ENCODE assay signal across 12 cellular contexts in the genomic region with DNA sequence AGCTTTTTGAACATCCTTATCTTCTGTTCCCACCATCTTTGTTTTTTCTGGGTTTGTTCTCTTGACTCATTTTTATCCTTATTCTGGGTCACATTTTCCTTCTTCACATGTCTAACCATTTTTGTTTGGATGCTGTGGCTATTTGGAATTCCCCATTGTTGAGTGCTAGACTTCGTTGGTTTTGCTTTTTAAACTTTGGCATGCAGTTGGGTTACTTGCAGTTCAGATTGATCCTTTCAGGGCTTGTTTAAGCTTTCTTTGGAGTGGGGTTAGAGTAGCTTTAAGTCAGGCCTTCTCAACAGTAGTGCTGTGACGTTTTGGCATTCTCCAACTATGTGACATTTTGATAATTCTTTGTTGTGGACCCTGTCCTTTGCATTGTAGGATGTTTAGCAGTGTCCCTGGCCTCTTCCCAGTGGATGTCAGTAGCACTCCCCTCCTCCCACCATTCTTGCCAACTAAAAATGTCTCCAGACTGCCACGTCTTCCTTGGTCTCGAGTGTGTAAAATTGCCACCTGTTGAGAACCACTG. TPM values are rescaled to one million over a fixed set of nuclear protein-coding genes. Genes with fewer than 3 reads are reported as not detected.
DNase-seq lines count a peak whose midpoint lies in the region; ATAC-seq and TF ChIP-seq lines count a peak whose summit lies in the region.
"Had no signal": no experiment of that assay in that cellular context is flagged by ENCODE, and none has a peak within 500 bp of the region (broad histone marks: within the 10 kb centered on the region; RNA-seq: fewer than 3 reads in every experiment).

No MANE protein-coding gene starts in this region.

- intact Hi-C loops in breast epithelium (cut with DNase I; ENCODE audit: low total_unique reads) (no loop called here), mammary epithelial cell (cut with micrococcal nuclease) (no loop called here), left lung (cut with DNase I) (no loop called here)

- H3K36me3 ChIP-seq in breast epithelium (no peaks in the 10 kb centered on the region), mammary epithelial cell (ENCODE audit: insufficient read depth, low read length) (peaks cover 13% of the 10 kb centered on the region), left lung (peaks cover 0 to 13% of the 10 kb centered on the region in 2 donors), thoracic aorta (peaks cover under 1% of the 10 kb centered on the region)

- in situ Hi-C loops in mammary epithelial cell (cut with MboI; ENCODE audit: low sequenced_read_pairs in 2 of 2) = loop anchor here (5.0 to 25.0 kb wide), 2 partner anchors 75 to 245 kb away; a partner anchor contains a TSS

- H3K27ac ChIP-seq in breast epithelium (peak overlapping the region; percentile 2 to 50), mammary epithelial cell (ENCODE audit: insufficient read depth, low read depth, low read length) (no peak overlapping the region), left lung (peak overlapping the region; percentile 71 to 74), thoracic aorta (peak overlapping the region; percentile 25 to 38)

- peaks cover 38% of the 10 kb centered on the region for H3K36me3 Mint-ChIP-seq in activated naive CD8-positive, alpha-beta T cell treated with anti-CD3 and anti-CD28 coated beads, Interleukin-2, amount 50 U/mL, for 24 hours (ENCODE audit: low read depth)

- DNase-seq in breast epithelium (ENCODE audit: low spot score in 2 of 2) (no peak), mammary epithelial cell (no peak), left lung (no peak), thoracic aorta (ENCODE audit: low spot score) (no peak), NCI-H2081 treated with DMSO at 0.1 percent for 48 hours (lab: John Stamatoyannopoulos, UW) (no peak), NCI-H345 treated with DMSO at 0.1 percent for 48 hours (lab: John Stamatoyannopoulos, UW; ENCODE audit: unreplicated experiment) (no peak)
- no peak for DNase-seq in activated naive CD8-positive, alpha-beta T cell treated with anti-CD3 and anti-CD28 coated beads, Interleukin-2, amount 50 U/mL, for 24 hours
- DNase-seq: activated CD4-positive, alpha-beta T cell treated with anti-CD3 and anti-CD28 coated beads for 4 hours; CD4-positive, alpha-beta memory T cell; cerebellar nuclear complex; NCI-H1436 treated with DMSO at 0.1 percent for 48 hours had no signal

- H4K20me1 ChIP-seq in mammary epithelial cell (ENCODE audit: insufficient read depth, low read length) = peaks cover 2% of the 10 kb centered on the region

- H2AFZ ChIP-seq in mammary epithelial cell (ENCODE audit: low read depth, low read length) = no peak overlapping the region

- no peaks in the 10 kb centered on the region for H3K79me2 ChIP-seq in mammary epithelial cell (ENCODE audit: insufficient read depth, low read length)

- H3K4me2 ChIP-seq in mammary epithelial cell (ENCODE audit: insufficient read depth, low read depth, low read length) = no peak overlapping the region

- TF ChIP-seq CTCF in breast epithelium (IDR thresholded peaks at IDR 0.05) (no peak), mammary epithelial cell (conservative IDR thresholded peaks at IDR 0.05 in 1 of 2, IDR thresholded peaks at IDR 0.05 in 1 of 2; ENCODE audit: extremely low read depth in 1 of 2, insufficient read depth in 1 of 2, low read depth in 1 of 2, low read length in 2 of 2) (no peak), left lung (IDR thresholded peaks at IDR 0.05) (no peak), thoracic aorta (IDR thresholded peaks at IDR 0.05) (no peak)

- 66% methylated on average over 4 of the region's 4 CpGs for whole genome bisulfite sequencing in mammary epithelial cell (ENCODE audit: low coverage, missing lambda C conversion rate)

- no peak for ATAC-seq in activated naive CD8-positive, alpha-beta T cell treated with anti-CD3 and anti-CD28 coated beads, Interleukin-2, amount 50 U/mL, for 24 hours
- ATAC-seq in left lung (peak; percentile 26), thoracic aorta (ENCODE audit: insufficient number of reproducible peaks, low FRiP score, low read depth) (no peak), HG02973 (IDR thresholded peaks at IDR 0.05; ENCODE audit: unreplicated experiment) (no peak)

- peaks cover 22% of the 10 kb centered on the region for H3K4me1 Mint-ChIP-seq in activated naive CD8-positive, alpha-beta T cell treated with anti-CD3 and anti-CD28 coated beads, Interleukin-2, amount 50 U/mL, for 24 hours

- no peak for TF ChIP-seq POLR2A in breast epithelium (IDR thresholded peaks at IDR 0.05)

- no peak overlapping the region for H3K9ac ChIP-seq in mammary epithelial cell (ENCODE audit: insufficient read depth, low read length)

- H3K27me3 Mint-ChIP-seq in activated naive CD8-positive, alpha-beta T cell treated with anti-CD3 and anti-CD28 coated beads, Interleukin-2, amount 50 U/mL, for 24 hours = no peaks in the 10 kb centered on the region
- H3K27me3 Mint-ChIP-seq: CD4-positive, alpha-beta memory T cell had no signal

- H3K4me1 ChIP-seq in breast epithelium (peaks cover 0 to 4% of the 10 kb centered on the region in 2 donors), mammary epithelial cell (ENCODE audit: insufficient read depth, low read length) (peaks cover 17% of the 10 kb centered on the region), left lung (peaks cover 16 to 32% of the 10 kb centered on the region in 2 donors), thoracic aorta (ENCODE audit: control insufficient read depth in 1 of 2, low read depth in 2 of 2) (peaks cover 0 to 21% of the 10 kb centered on the region in 2 donors)

- peak overlapping the region; percentile 33 for H3K27ac Mint-ChIP-seq in activated naive CD8-positive, alpha-beta T cell treated with anti-CD3 and anti-CD28 coated beads, Interleukin-2, amount 50 U/mL, for 24 hours

- dilution Hi-C loops in mammary epithelial cell (cut with HindIII; ENCODE audit: low sequenced_read_pairs) = loop anchor here (5.0 kb wide), 4 partner anchors 45 to 90 kb away; a partner anchor contains a TSS

- H3K9me3 ChIP-seq in breast epithelium (no peaks in the 10 kb centered on the region), mammary epithelial cell (replicated peaks; ENCODE audit: insufficient read depth, low read length) (no peaks in the 10 kb centered on the region), left lung (no peaks in the 10 kb centered on the region), thoracic aorta (no peaks in the 10 kb centered on the region)

- CTCF ChIA-PET in mammary epithelial cell (lab: Charles Lee; ENCODE audit: low non-redundant PET) = interaction anchor here (0.8 kb wide), 1 partner anchor 70 kb away, joined by 4 read pairs; no protein-coding TSS in a partner anchor

- no TSS peak for BruUV-seq in mammary epithelial cell (replicated peaks; lab: Mats Ljungman, UMichigan)

- H3K4me3 Mint-ChIP-seq in activated naive CD8-positive, alpha-beta T cell treated with anti-CD3 and anti-CD28 coated beads, Interleukin-2, amount 50 U/mL, for 24 hours = no peak overlapping the region
- H3K4me3 Mint-ChIP-seq: CD4-positive, alpha-beta memory T cell had no signal

- no peaks in the 10 kb centered on the region for H3K27me3 ChIP-seq in breast epithelium
- no peaks in the 10 kb centered on the region for H3K27me3 ChIP-seq in mammary epithelial cell (ENCODE audit: insufficient read depth, low read length)
- no peaks in the 10 kb centered on the region for H3K27me3 ChIP-seq in left lung
- H3K27me3 ChIP-seq in thoracic aorta (replicated peaks; ENCODE audit: insufficient read depth) = no peaks in the 10 kb centered on the region

- H3K4me3 ChIP-seq in breast epithelium = no peak overlapping the region
- H3K4me3 ChIP-seq in mammary epithelial cell (replicated peaks in 1 of 3; ENCODE audit: insufficient read depth in 1 of 3, low read depth in 2 of 3, low read length in 3 of 3) = no peak overlapping the region
- H3K4me3 ChIP-seq in left lung = no peak overlapping the region
- no peak overlapping the region for H3K4me3 ChIP-seq in thoracic aorta

- H3K9me3 Mint-ChIP-seq in activated naive CD8-positive, alpha-beta T cell treated with anti-CD3 and anti-CD28 coated beads, Interleukin-2, amount 50 U/mL, for 24 hours = no peaks in the 10 kb centered on the region
- H3K9me3 Mint-ChIP-seq: CD4-positive, alpha-beta memory T cell had no signal

RNA-seq across cellular contexts. Expression of a gene that starts 21.1 kb away (rescaled TPM):
- total RNA-seq in breast epithelium (10 to 100 TPM; 38.4 to 53.4 (median 41.0) TPM), mammary epithelial cell (10 to 100 TPM; 31.9 to 38.3 TPM), left lung (10 to 100 TPM; 29.0 to 35.4 TPM), thoracic aorta (10 to 100 TPM; 46.6 to 74.2 TPM)
- 35.5 TPM for polyA plus RNA-seq in mammary epithelial cell
- polyA minus RNA-seq in mammary epithelial cell = 14.6 TPM

RNA-seq across cellular contexts. Expression of a gene that starts 21.2 kb away (rescaled TPM):
- total RNA-seq in breast epithelium (10 to 100 TPM; 16.4 to 18.6 (median 16.5) TPM), mammary epithelial cell (10 to 100 TPM; 11.5 to 15.6 TPM), left lung (10 to 100 TPM; 11.7 to 17.0 TPM), thoracic aorta (10 to 100 TPM; 15.6 to 22.6 TPM)
- 6.5 TPM for polyA plus RNA-seq in mammary epithelial cell
- 3.9 TPM for polyA minus RNA-seq in mammary epithelial cell
